1 cellular context compared by ENCODE assay signal in genomic region chr1:212414328-212415106, GRCh38.
TF ChIP-seq lines count a peak whose summit lies in the region.

TSS of gene PACC1 (minus strand) at chr1:212414886. CDS start at chr1:212414757, 129 bp downstream.

TF ChIP-seq in K562, 482 proteins besides CTCF, POLR2A, EP300 and RAD21 (continued from another document and continues in another):
- TF ChIP-seq ZNF318 (IDR thresholded peaks at IDR 0.05; ENCODE audit: borderline replicate concordance in 1 of 2, low read depth in 1 of 2) (no peak), ZBTB33 (CRISPR knock-in tag; IDR thresholded peaks at IDR 0.05) (no peak), XRCC4 (IDR thresholded peaks at IDR 0.05; ENCODE audit: extremely low read depth, insufficient read depth, insufficient read length) (no peak), STAT6 (CRISPR knock-in tag; IDR thresholded peaks at IDR 0.05) (no peak), ZC3H4 (CRISPR knock-in tag; IDR thresholded peaks at IDR 0.05; ENCODE audit: borderline replicate concordance) (no peak), FOXM1 (IDR thresholded peaks at IDR 0.05; ENCODE audit: low read depth) (no peak), FOXM1 (CRISPR knock-in tag; IDR thresholded peaks at IDR 0.05; ENCODE audit: low read depth) (no peak), ZFP36 (IDR thresholded peaks at IDR 0.05; ENCODE audit: low read depth, low read length, partially characterized antibody) (peak; percentile 10), KLF13 (tag; IDR thresholded peaks at IDR 0.05; ENCODE audit: borderline replicate concordance, low read depth) (peak; percentile 60; the same call in 1 of the 2 replicates), ZNF696 (CRISPR knock-in tag; conservative IDR thresholded peaks at IDR 0.05) (no peak), ELK1 (CRISPR knock-in tag; IDR thresholded peaks at IDR 0.05) (no peak), FIP1L1 (IDR thresholded peaks at IDR 0.05; ENCODE audit: low read depth, low read length, poor library complexity, severe bottlenecking) (peak; percentile 36), SNAPC5 (CRISPR knock-in tag; IDR thresholded peaks at IDR 0.05) (no peak), ZNF511 (CRISPR knock-in tag; IDR thresholded peaks at IDR 0.05) (no peak), ZNF444 (CRISPR knock-in tag; IDR thresholded peaks at IDR 0.05) (no peak), ZNF408 (CRISPR knock-in tag; IDR thresholded peaks at IDR 0.05; ENCODE audit: low read depth) (no peak), ETV6 (IDR thresholded peaks at IDR 0.05; ENCODE audit: borderline replicate concordance in 1 of 2, low read depth in 2 of 2, low read length in 1 of 2) (peak in 1 of 2 experiments; percentile 31; a peak in 1 of 4 replicates), ETV6 (CRISPR knock-in tag; IDR thresholded peaks at IDR 0.05; ENCODE audit: borderline replicate concordance) (no peak), HNRNPLL (IDR thresholded peaks at IDR 0.05; ENCODE audit: low read depth, low read length, poor library complexity, severe bottlenecking) (no peak), TCF3 (CRISPR knock-in tag; IDR thresholded peaks at IDR 0.05) (peak; percentile 59; the same call in 1 of the 2 replicates), ETV1 (tag; conservative IDR thresholded peaks at IDR 0.05; ENCODE audit: low read depth) (peak; percentile 68), RCOR1 (IDR thresholded peaks at IDR 0.05; ENCODE audit: borderline replicate concordance in 1 of 2, low read depth in 2 of 2, low read length in 2 of 2) (peak in 1 of 2 experiments; percentile 65; a peak in 3 of 4 replicates), ZNF146 (CRISPR knock-in tag; IDR thresholded peaks at IDR 0.05; ENCODE audit: unreplicated experiment) (no peak), TSHZ1 (CRISPR knock-in tag; IDR thresholded peaks at IDR 0.05) (no peak), CHD4 (IDR thresholded peaks at IDR 0.05; ENCODE audit: insufficient read depth, insufficient replicate concordance, low read depth, low read length, poor library complexity, severe bottlenecking) (no peak), ZNF76 (CRISPR knock-in tag; IDR thresholded peaks at IDR 0.05; ENCODE audit: borderline replicate concordance) (no peak), ZBTB2 (IDR thresholded peaks at IDR 0.05) (peak; percentile 94), TCF7 (IDR thresholded peaks at IDR 0.05; ENCODE audit: borderline replicate concordance) (no peak), MTA3 (IDR thresholded peaks at IDR 0.05; ENCODE audit: borderline replicate concordance) (peak; percentile 71; the same call in 1 of the 2 replicates), DIDO1 (tag; IDR thresholded peaks at IDR 0.05; ENCODE audit: low read depth) (peak; percentile 58; the same call in 1 of the 2 replicates), ZBTB5 (IDR thresholded peaks at IDR 0.05) (no peak), ZNF584 (CRISPR knock-in tag; IDR thresholded peaks at IDR 0.05; ENCODE audit: low read depth) (no peak), TBP (optimal IDR thresholded peaks at IDR 0.05; ENCODE audit: low read depth, low read length) (peak; percentile 86)
